ENCODE assay signal across 19 cellular contexts in the genomic region with DNA sequence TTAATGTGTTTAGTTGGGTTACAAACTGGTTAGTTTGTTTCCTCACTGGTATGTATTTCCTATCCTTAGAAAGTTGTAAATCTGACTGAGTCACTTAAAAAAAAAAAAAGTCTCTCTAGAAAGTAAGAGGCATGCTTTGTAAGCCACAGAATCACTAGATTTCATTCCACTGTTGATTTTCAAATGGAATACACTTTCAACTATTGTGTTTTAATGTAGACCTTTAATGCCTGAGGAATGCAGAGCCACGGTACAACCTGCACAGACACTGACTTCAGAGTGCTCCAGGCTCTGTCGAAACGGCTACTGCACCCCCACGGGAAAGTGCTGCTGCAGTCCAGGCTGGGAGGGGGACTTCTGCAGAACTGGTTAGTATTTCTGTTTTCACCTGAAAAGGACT.
A peak's percentile ranks its signal among the peaks of the same experiment; 100 is the strongest.
DNase-seq lines count a peak whose midpoint lies in the region; ATAC-seq, FAIRE-seq and TF ChIP-seq lines count a peak whose summit lies in the region.
"Had no signal": no experiment of that assay in that cellular context is flagged by ENCODE, and none has a peak within 500 bp of the region (broad histone marks: within the 10 kb centered on the region; RNA-seq: fewer than 3 reads in every experiment).

No MANE protein-coding gene starts in this region.

- no peaks in the 10 kb centered on the region for H3K27me3 Mint-ChIP-seq in neural progenitor cell (ENCODE audit: insufficient read depth, low read depth)
- H3K27me3 Mint-ChIP-seq: activated CD4-positive, alpha-beta T cell treated with anti-CD3 and anti-CD28 coated beads for 36 hours; activated T-cell treated with anti-CD3 and anti-CD28 coated beads, Interleukin-2, amount 50 U/mL, for 24 hours; stimulated activated naive CD8-positive, alpha-beta T cell treated with anti-CD3 and anti-CD28 coated beads, Interleukin-15, Interleukin-2, amounts not matched to agents 100 ng/mL and 50 ng/mL, for 24 hours; T-cell had no signal

- H3K4me1 Mint-ChIP-seq in neural progenitor cell: no peaks in the 10 kb centered on the region
- H3K4me1 Mint-ChIP-seq: activated CD4-positive, alpha-beta T cell treated with anti-CD3 and anti-CD28 coated beads for 36 hours; CD14-positive monocyte; T-cell had no signal

- H3K4me2 ChIP-seq in neural progenitor cell: no peak overlapping the region

- no peak overlapping the region for H3K4me3 Mint-ChIP-seq in neural progenitor cell
- H3K4me3 Mint-ChIP-seq: activated CD4-positive, alpha-beta T cell treated with anti-CD3 and anti-CD28 coated beads for 36 hours; activated T-cell treated with anti-CD3 and anti-CD28 coated beads, Interleukin-2, amount 50 U/mL, for 24 hours; CD14-positive monocyte; stimulated activated naive CD8-positive, alpha-beta T cell treated with anti-CD3 and anti-CD28 coated beads, Interleukin-15, Interleukin-2, amounts not matched to agents 100 ng/mL and 50 ng/mL, for 24 hours; T-cell had no signal

- no peak for TF ChIP-seq CTCF in neural progenitor cell (IDR thresholded peaks at IDR 0.05)

- DNase-seq in ELR (ENCODE audit: low read depth): peak; percentile 74
- DNase-seq in RCC 7860 (ENCODE audit: low spot score): peak; percentile 8
- peak; percentile 11 for DNase-seq in fibroblast of gingiva (ENCODE audit: low read depth)
- peak; percentile 31 for DNase-seq in neural progenitor cell (ENCODE audit: low spot score)
- DNase-seq in KG1 (lab: John Stamatoyannopoulos, UW): no peak
- DNase-seq in aorta: no peak
- DNase-seq in SW 1271 (lab: John Stamatoyannopoulos, UW): no peak
- DNase-seq: activated CD4-positive, alpha-beta T cell treated with anti-CD3 and anti-CD28 coated beads for 36 hours; activated T-cell treated with anti-CD3 and anti-CD28 coated beads, Interleukin-2, amount 50 U/mL, for 24 hours; amygdala; effector memory CD4-positive, alpha-beta T cell; NCI-H2227 treated with DMSO at 0.1 percent for 48 hours; psoas muscle; stimulated activated CD4-positive, alpha-beta T cell treated with anti-CD3 and anti-CD28 coated beads, Interleukin-4, amount 100 ng/mL, for 4 hours; T-cell had no signal

- peak overlapping the region; percentile 26 for H2AFZ ChIP-seq in neural progenitor cell (replicated peaks)

- no peaks in the 10 kb centered on the region for H4K20me1 ChIP-seq in neural progenitor cell (ENCODE audit: low read depth)

- H3K9me3 ChIP-seq in neural progenitor cell (ENCODE audit: low read depth): no peaks in the 10 kb centered on the region
- no peaks in the 10 kb centered on the region for H3K9me3 ChIP-seq in aorta (ENCODE audit: control insufficient read depth, low read length)
- H3K9me3 ChIP-seq: psoas muscle had no signal

- H3K79me2 ChIP-seq in neural progenitor cell (ENCODE audit: low read depth): no peaks in the 10 kb centered on the region

- WGBS in aorta, 2 donors: 14 to 26% methylated on average over 4 of the region's 4 CpGs

- no peak for FAIRE-seq in RCC 7860 (lab: Jason Lieb, UNC)
- FAIRE-seq: G401.6 had no signal

- ATAC-seq in HG03571 (IDR thresholded peaks at IDR 0.05; ENCODE audit: unreplicated experiment) (no peak), aorta (ENCODE audit: low FRiP score) (no peak)
- ATAC-seq: activated CD4-positive, alpha-beta T cell treated with anti-CD3 and anti-CD28 coated beads for 36 hours; psoas muscle; T-cell had no signal

- H3K27ac ChIP-seq in neural progenitor cell (no peak overlapping the region), aorta (ENCODE audit: low read depth in 1 of 2, low read length in 2 of 2) (no peak overlapping the region)
- H3K27ac ChIP-seq: psoas muscle had no signal

- H3K27ac Mint-ChIP-seq in neural progenitor cell: no peak overlapping the region
- H3K27ac Mint-ChIP-seq: activated CD4-positive, alpha-beta T cell treated with anti-CD3 and anti-CD28 coated beads for 36 hours; activated T-cell treated with anti-CD3 and anti-CD28 coated beads, Interleukin-2, amount 50 U/mL, for 24 hours; CD14-positive monocyte; stimulated activated naive CD8-positive, alpha-beta T cell treated with anti-CD3 and anti-CD28 coated beads, Interleukin-15, Interleukin-2, amounts not matched to agents 100 ng/mL and 50 ng/mL, for 24 hours; T-cell had no signal

- H3K27me3 ChIP-seq in neural progenitor cell: no peaks in the 10 kb centered on the region
- no peaks in the 10 kb centered on the region for H3K27me3 ChIP-seq in aorta (ENCODE audit: control insufficient read depth in 1 of 2, insufficient read depth in 2 of 2, low read length in 1 of 2)

- intact Hi-C loops in aorta (cut with DNase I): no loop called here

- no peaks in the 10 kb centered on the region for H3K9me3 Mint-ChIP-seq in neural progenitor cell
- H3K9me3 Mint-ChIP-seq: activated T-cell treated with anti-CD3 and anti-CD28 coated beads, Interleukin-2, amount 50 U/mL, for 24 hours; CD14-positive monocyte; stimulated activated naive CD8-positive, alpha-beta T cell treated with anti-CD3 and anti-CD28 coated beads, Interleukin-15, Interleukin-2, amounts not matched to agents 100 ng/mL and 50 ng/mL, for 24 hours; T-cell had no signal

- no peak overlapping the region for H3K9ac ChIP-seq in neural progenitor cell

- no peaks in the 10 kb centered on the region for H3K4me1 ChIP-seq in neural progenitor cell
- H3K4me1 ChIP-seq in aorta (ENCODE audit: control insufficient read depth in 1 of 2, insufficient read depth in 2 of 2, low read length in 2 of 2): no peaks in the 10 kb centered on the region
- H3K4me1 ChIP-seq: psoas muscle had no signal

- no peaks in the 10 kb centered on the region for H3F3A ChIP-seq in neural progenitor cell (ENCODE audit: low read depth)

- H3K4me3 ChIP-seq in neural progenitor cell (no peak overlapping the region), aorta (ENCODE audit: low read length in 2 of 2) (no peak overlapping the region)
- H3K4me3 ChIP-seq: psoas muscle had no signal

- H3K36me3 ChIP-seq in neural progenitor cell (no peaks in the 10 kb centered on the region), aorta (ENCODE audit: control insufficient read depth in 1 of 2, insufficient read depth in 2 of 2, low read length in 1 of 2) (no peaks in the 10 kb centered on the region)

- no peaks in the 10 kb centered on the region for H3K36me3 Mint-ChIP-seq in neural progenitor cell
- H3K36me3 Mint-ChIP-seq: CD14-positive monocyte, T-cell had no signal

Comparison
In these comparisons a context has a peak if more than half of its experiments do, and no peak if none do; other contexts are left out.
1. DNase-seq: peak in ELR (single experiment), RCC 7860 (single experiment), fibroblast of gingiva (single experiment) and neural progenitor cell (single experiment); none in KG1 (single experiment), aorta (0 of 2) and SW 1271 (0 of 2).